ENCODE assay signal across 8 cellular contexts in genomic region chr19:8578642-8579265, GRCh38. TPM values are rescaled to one million over a fixed set of nuclear protein-coding genes. Genes with fewer than 3 reads are reported as not detected.
A peak's percentile ranks its signal among the peaks of the same experiment; 100 is the strongest.
DNase-seq lines count a peak whose midpoint lies in the region; ATAC-seq, FAIRE-seq and TF ChIP-seq lines count a peak whose summit lies in the region.

No MANE protein-coding gene starts in this region.

- H3K9me3 Mint-ChIP-seq in effector memory CD8-positive, alpha-beta T cell = no peaks in the 10 kb centered on the region

- peak; percentile 52 for DNase-seq in A172 (ENCODE audit: low spot score)
- peak; percentile 63 for DNase-seq in GM12892 (ENCODE audit: insufficient read length)
- peak; percentile 64 to 70 for DNase-seq in NOMO-1 (lab: John Stamatoyannopoulos, UW; ENCODE audit: unreplicated experiment in 2 of 2)
- DNase-seq in activated CD8-positive, alpha-beta memory T cell treated with anti-CD3 and anti-CD28 coated beads for 4 hours (ENCODE audit: low read depth in 2 of 2) = peak; percentile 63 to 66
- DNase-seq in effector memory CD8-positive, alpha-beta T cell = peak; percentile 81 to 84 (median 84)
- DNase-seq in mucosa of descending colon = peak; percentile 78 to 91 (median 83)
- DNase-seq in stimulated activated CD8-positive, alpha-beta memory T cell treated with anti-CD3 and anti-CD28 coated beads, Interleukin-7, amount 100 ng/mL, for 1 hour (ENCODE audit: low read depth in 2 of 2) = peak; percentile 62 to 81

- TF ChIP-seq POLR2A in GM12892 (IDR thresholded peaks at IDR 0.05; ENCODE audit: low read depth, low read length) = no peak

- peaks cover 33% of the 10 kb centered on the region for H3K36me3 Mint-ChIP-seq in effector memory CD8-positive, alpha-beta T cell (ENCODE audit: insufficient read depth)

- TF ChIP-seq CTCF in mucosa of descending colon (IDR thresholded peaks at IDR 0.05) = peak; percentile 92

- H3K36me3 ChIP-seq in mucosa of descending colon (ENCODE audit: low read depth) = no peaks in the 10 kb centered on the region

- peaks cover 40 to 44% of the 10 kb centered on the region in 2 donors for H3K4me1 Mint-ChIP-seq in effector memory CD8-positive, alpha-beta T cell (ENCODE audit: low read depth in 2 of 2)

- H3K4me3 ChIP-seq in mucosa of descending colon = no peak overlapping the region

- ATAC-seq in effector memory CD8-positive, alpha-beta T cell (replicated peaks) = peak; percentile 16
- ATAC-seq in mucosa of descending colon (peak; percentile 65), GM19035 (IDR thresholded peaks at IDR 0.05; ENCODE audit: unreplicated experiment) (no peak)

- no peak for FAIRE-seq in GM12892 (lab: Jason Lieb, UNC)

- H3K9me3 ChIP-seq in mucosa of descending colon = no peaks in the 10 kb centered on the region

- peak overlapping the region; percentile 67 to 81 for H3K27ac Mint-ChIP-seq in effector memory CD8-positive, alpha-beta T cell

- intact Hi-C loops in mucosa of descending colon (cut with DNase I, micrococcal nuclease) = no loop called here

- H3K4me3 Mint-ChIP-seq in effector memory CD8-positive, alpha-beta T cell = peak overlapping the region; percentile 86 to 96

- H3K4me1 ChIP-seq in mucosa of descending colon (ENCODE audit: low read depth) = no peaks in the 10 kb centered on the region

- H3K27me3 Mint-ChIP-seq in effector memory CD8-positive, alpha-beta T cell = no peaks in the 10 kb centered on the region

RNA-seq across cellular contexts. Expression of gene MYO1F, which starts 1.5 kb away (rescaled TPM):
- 0.02 TPM in 1 of 2 replicates, not detected in the other for total RNA-seq in A172 (2014; rRNA removed; shearing (Covaris generic))
- polyA plus RNA-seq in GM12892 (2012; ENCODE audit: missing spikeins) = 13.2 TPM
- total RNA-seq in mucosa of descending colon = 10 to 100 TPM in 2 of 3 donors, 1 to 10 TPM in 1; 8.5 to 26.5 (median 21.0) TPM

RNA-seq across cellular contexts. Expression of gene ADAMTS10, which starts 31.8 kb away (rescaled TPM):
- total RNA-seq in A172 (2014; rRNA removed; shearing (Covaris generic)) = 7.7 and 8.1 TPM in 2 replicates
- polyA plus RNA-seq in GM12892 (2012; ENCODE audit: missing spikeins) = 0.64 TPM
- 10 to 100 TPM in 1 of 3 donors, 1 to 10 TPM in 2; 4.6 to 23.5 (median 7.1) TPM for total RNA-seq in mucosa of descending colon

RNA-seq across cellular contexts. Expression of gene NFILZ, which starts 51.7 kb away (rescaled TPM):
- not detected in 2 replicates for total RNA-seq in A172 (2014; rRNA removed; shearing (Covaris generic))
- polyA plus RNA-seq in GM12892 (2012; ENCODE audit: missing spikeins) = not detected
- not detected for total RNA-seq in mucosa of descending colon
